In genomic region chr17:73976676-73977521, GRCh38 we compare ENCODE assay signal across 12 cellular contexts.
A peak's percentile ranks its signal among the peaks of the same experiment; 100 is the strongest.
DNase-seq lines count a peak whose midpoint lies in the region; ATAC-seq, FAIRE-seq and TF ChIP-seq lines count a peak whose summit lies in the region.
"Had no signal": no experiment of that assay in that cellular context is flagged by ENCODE, and none has a peak within 500 bp of the region (broad histone marks: within the 10 kb centered on the region; RNA-seq: fewer than 3 reads in every experiment).

No MANE protein-coding gene starts in this region.

- H3K27ac ChIP-seq in endodermal cell (ENCODE audit: low read depth, low read length): no peak overlapping the region

- H3K9me3 ChIP-seq in endodermal cell (ENCODE audit: control insufficient read depth, low read length): no peaks in the 10 kb centered on the region

- no peak for TF ChIP-seq CTCF in endodermal cell (conservative IDR thresholded peaks at IDR 0.05)

- DNase-seq in stimulated activated naive CD8-positive, alpha-beta T cell treated with anti-CD3 and anti-CD28 coated beads, Interleukin-15, amount 100 ng/mL, for 72 hours: no peak
- no peak for DNase-seq in stimulated activated naive CD8-positive, alpha-beta T cell treated with anti-CD3 and anti-CD28 coated beads, Interleukin-15, Interleukin-2, amounts not matched to agents 100 U/mL and 50 U/mL, for 24 hours
- peak; percentile 88 for DNase-seq in NCI-H345 treated with DMSO at 0.1 percent for 48 hours (lab: John Stamatoyannopoulos, UW; ENCODE audit: unreplicated experiment)
- no peak for DNase-seq in endodermal cell
- peak; percentile 37 for DNase-seq in urothelium cell line (ENCODE audit: low spot score)
- DNase-seq: activated CD4-positive, alpha-beta T cell treated with anti-CD3 and anti-CD28 coated beads for 1 hour; NK-92 treated with Interleukin-12 subunit alpha and Interleukin-12 subunit beta, amount 100 ng/mL, for 24 hours had no signal

- peak; percentile 27 for FAIRE-seq in urothelium cell line (lab: Jason Lieb, UNC)

- peaks cover 5% of the 10 kb centered on the region for H3K4me1 ChIP-seq in endodermal cell (ENCODE audit: control insufficient read depth, insufficient read depth, low read length)

- no peak overlapping the region for H3K4me3 Mint-ChIP-seq in stimulated activated naive CD8-positive, alpha-beta T cell treated with anti-CD3 and anti-CD28 coated beads, Interleukin-15, amount 100 ng/mL, for 72 hours
- H3K4me3 Mint-ChIP-seq in endodermal cell: no peak overlapping the region
- H3K4me3 Mint-ChIP-seq: activated T-helper 1 cell treated with anti-CD3 and anti-CD28 coated beads, Interleukin-12 subunit alpha, Interleukin-12 subunit beta, Interleukin-2, Interleukin-4 antibody, amounts not matched to agents 30 ng/mL and 10 ng/mL and 1 ng/mL, durations not matched to agents 14 hours and 24 hours and 36 hours had no signal

- peaks cover 8% of the 10 kb centered on the region for H3K27me3 Mint-ChIP-seq in stimulated activated naive CD8-positive, alpha-beta T cell treated with anti-CD3 and anti-CD28 coated beads, Interleukin-15, amount 100 ng/mL, for 72 hours
- H3K27me3 Mint-ChIP-seq in endodermal cell (ENCODE audit: insufficient read depth): peaks cover 4% of the 10 kb centered on the region

- peak overlapping the region; percentile 44 to 56 for H3K27ac Mint-ChIP-seq in stimulated activated naive CD8-positive, alpha-beta T cell treated with anti-CD3 and anti-CD28 coated beads, Interleukin-15, amount 100 ng/mL, for 72 hours
- peak overlapping the region; percentile 20 for H3K27ac Mint-ChIP-seq in endodermal cell
- H3K27ac Mint-ChIP-seq: activated T-helper 1 cell treated with anti-CD3 and anti-CD28 coated beads, Interleukin-12 subunit alpha, Interleukin-12 subunit beta, Interleukin-2, Interleukin-4 antibody, amounts not matched to agents 30 ng/mL and 10 ng/mL and 1 ng/mL, durations not matched to agents 14 hours and 24 hours and 36 hours had no signal

- no peak overlapping the region for H3K9ac ChIP-seq in endodermal cell (ENCODE audit: extremely low read depth, low read length, poor library complexity, severe bottlenecking)

- H3K4me1 Mint-ChIP-seq in stimulated activated naive CD8-positive, alpha-beta T cell treated with anti-CD3 and anti-CD28 coated beads, Interleukin-15, amount 100 ng/mL, for 72 hours: peaks cover 2% of the 10 kb centered on the region
- H3K4me1 Mint-ChIP-seq in endodermal cell: peaks cover 42% of the 10 kb centered on the region

- H3K36me3 Mint-ChIP-seq in endodermal cell (ENCODE audit: low read depth): no peaks in the 10 kb centered on the region

- ATAC-seq in stimulated activated naive CD8-positive, alpha-beta T cell treated with anti-CD3 and anti-CD28 coated beads, Interleukin-15, amount 100 ng/mL, for 72 hours: no peak
- ATAC-seq in stimulated activated naive CD8-positive, alpha-beta T cell treated with anti-CD3 and anti-CD28 coated beads, Interleukin-15, Interleukin-2, amounts not matched to agents 100 U/mL and 50 U/mL, for 24 hours: no peak
- ATAC-seq in GM21619 (IDR thresholded peaks at IDR 0.05; ENCODE audit: unreplicated experiment) (no peak), HG03571 (IDR thresholded peaks at IDR 0.05; ENCODE audit: unreplicated experiment) (no peak), GM19328 (IDR thresholded peaks at IDR 0.05; ENCODE audit: unreplicated experiment) (no peak)
- ATAC-seq: left lobe of liver had no signal

- no peaks in the 10 kb centered on the region for H3K27me3 ChIP-seq in endodermal cell (ENCODE audit: control insufficient read depth, insufficient read depth, low read length, poor library complexity, severe bottlenecking)

- 90 to 93% methylated on average over 17 to 19 of the region's 19 CpGs for WGBS in endodermal cell (ENCODE audit: insufficient coverage in 1 of 2, insufficient read length in 1 of 2), 2 experiments

- H3K9me3 Mint-ChIP-seq in stimulated activated naive CD8-positive, alpha-beta T cell treated with anti-CD3 and anti-CD28 coated beads, Interleukin-15, amount 100 ng/mL, for 72 hours: no peaks in the 10 kb centered on the region
- no peaks in the 10 kb centered on the region for H3K9me3 Mint-ChIP-seq in endodermal cell
- H3K9me3 Mint-ChIP-seq: activated T-helper 1 cell treated with anti-CD3 and anti-CD28 coated beads, Interleukin-12 subunit alpha, Interleukin-12 subunit beta, Interleukin-2, Interleukin-4 antibody, amounts not matched to agents 30 ng/mL and 10 ng/mL and 1 ng/mL, durations not matched to agents 14 hours and 24 hours and 36 hours had no signal

- no peaks in the 10 kb centered on the region for H3K36me3 ChIP-seq in endodermal cell (ENCODE audit: control insufficient read depth, insufficient read depth, low read length)

- no peak overlapping the region for H3K4me3 ChIP-seq in endodermal cell (ENCODE audit: low read length)

Comparison
In these comparisons a context has a peak if more than half of its experiments do, and no peak if none do; other contexts are left out.
1. DNase-seq: peak in NCI-H345 treated with DMSO at 0.1 percent for 48 hours (single experiment) and urothelium cell line (single experiment); none in stimulated activated naive CD8-positive, alpha-beta T cell treated with anti-CD3 and anti-CD28 coated beads, Interleukin-15, amount 100 ng/mL, for 72 hours (0 of 2), stimulated activated naive CD8-positive, alpha-beta T cell treated with anti-CD3 and anti-CD28 coated beads, Interleukin-15, Interleukin-2, amounts not matched to agents 100 U/mL and 50 U/mL, for 24 hours (single experiment) and endodermal cell (single experiment).